In the genomic region with DNA sequence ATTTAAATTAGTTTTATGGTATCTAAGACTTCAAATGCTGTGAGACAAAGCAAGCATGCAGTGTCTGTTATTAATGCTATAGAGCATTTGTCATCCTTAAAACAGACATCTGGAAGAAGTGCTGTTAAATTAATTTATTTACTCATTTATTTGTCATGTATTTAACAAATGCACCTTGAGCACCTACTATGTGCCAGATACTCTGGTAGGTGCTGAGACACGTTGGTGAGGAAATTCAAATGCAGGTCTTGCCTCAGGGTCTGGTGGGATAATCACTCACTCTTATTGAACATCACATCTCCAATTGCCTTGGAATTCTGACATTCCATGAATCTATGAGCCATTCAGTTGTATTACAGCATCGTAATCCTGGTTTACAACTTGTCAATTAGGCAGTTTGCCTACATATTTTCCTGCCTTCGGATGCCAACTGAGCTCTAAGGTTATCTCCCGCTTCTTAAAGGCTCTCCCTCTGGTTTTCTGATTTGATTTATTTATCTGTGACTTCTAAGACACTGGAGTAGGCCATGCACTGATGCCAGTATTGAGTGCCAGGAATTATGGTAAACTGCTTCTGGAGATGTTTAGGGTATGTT, we compare ENCODE assay signal across 1 cellular context.
TF ChIP-seq lines count a peak whose summit lies in the region.

No MANE protein-coding gene starts in this region.

TF ChIP-seq in SK-N-SH, 30 proteins besides CTCF, POLR2A, EP300 and RAD21:
- TF ChIP-seq, protein P1, sequence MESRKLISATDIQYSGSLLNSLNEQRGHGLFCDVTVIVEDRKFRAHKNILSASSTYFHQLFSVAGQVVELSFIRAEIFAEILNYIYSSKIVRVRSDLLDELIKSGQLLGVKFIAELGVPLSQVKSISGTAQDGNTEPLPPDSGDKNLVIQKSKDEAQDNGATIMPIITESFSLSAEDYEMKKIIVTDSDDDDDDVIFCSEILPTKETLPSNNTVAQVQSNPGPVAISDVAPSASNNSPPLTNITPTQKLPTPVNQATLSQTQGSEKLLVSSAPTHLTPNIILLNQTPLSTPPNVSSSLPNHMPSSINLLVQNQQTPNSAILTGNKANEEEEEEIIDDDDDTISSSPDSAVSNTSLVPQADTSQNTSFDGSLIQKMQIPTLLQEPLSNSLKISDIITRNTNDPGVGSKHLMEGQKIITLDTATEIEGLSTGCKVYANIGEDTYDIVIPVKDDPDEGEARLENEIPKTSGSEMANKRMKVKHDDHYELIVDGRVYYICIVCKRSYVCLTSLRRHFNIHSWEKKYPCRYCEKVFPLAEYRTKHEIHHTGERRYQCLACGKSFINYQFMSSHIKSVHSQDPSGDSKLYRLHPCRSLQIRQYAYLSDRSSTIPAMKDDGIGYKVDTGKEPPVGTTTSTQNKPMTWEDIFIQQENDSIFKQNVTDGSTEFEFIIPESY (IDR thresholded peaks at IDR 0.05; ENCODE audit: borderline replicate concordance, low read depth), result no peak
- no peak for TF ChIP-seq NRF1 (IDR thresholded peaks at IDR 0.05; ENCODE audit: low read depth, low read length)
- TF ChIP-seq TEAD4 (IDR thresholded peaks at IDR 0.05; ENCODE audit: borderline replicate concordance, insufficient read depth), result no peak
- no peak for TF ChIP-seq MEF2A (IDR thresholded peaks at IDR 0.05; ENCODE audit: borderline replicate concordance, low read depth)
- TF ChIP-seq MXI1 (IDR thresholded peaks at IDR 0.05; ENCODE audit: low read depth, low read length), result no peak
- no peak for TF ChIP-seq RXRA (IDR thresholded peaks at IDR 0.05; ENCODE audit: borderline replicate concordance, low read depth)
- no peak for TF ChIP-seq FOSL2 (IDR thresholded peaks at IDR 0.05; ENCODE audit: borderline replicate concordance, low read depth)
- TF ChIP-seq NFIC (IDR thresholded peaks at IDR 0.05; ENCODE audit: borderline replicate concordance), result peak; percentile 16; the same call in 1 of the 2 replicates
- no peak for TF ChIP-seq USF1 (IDR thresholded peaks at IDR 0.05; ENCODE audit: borderline replicate concordance, low read depth)
